Comparison of ENCODE assay signal across 16 cellular contexts in the genomic region with DNA sequence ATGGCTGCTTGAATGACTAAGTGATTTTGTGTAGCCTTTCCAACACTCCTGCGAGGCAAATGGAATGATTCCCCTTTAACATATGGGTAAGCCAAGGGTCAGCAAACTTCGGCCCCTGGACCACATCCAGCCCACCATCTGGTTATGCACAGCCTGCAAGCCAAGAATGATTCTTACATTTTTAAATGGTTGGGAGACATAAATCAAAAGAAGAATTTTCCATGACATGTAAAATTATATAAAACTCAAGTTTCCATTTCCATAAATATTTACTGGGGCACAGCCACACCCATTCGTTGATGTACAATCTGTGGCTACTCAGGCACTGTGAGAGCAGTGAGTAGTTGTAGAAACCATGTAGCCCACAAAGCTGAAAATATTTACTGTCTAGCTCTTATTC. TPM values are rescaled to one million over a fixed set of nuclear protein-coding genes. Genes with fewer than 3 reads are reported as not detected.
DNase-seq lines count a peak whose midpoint lies in the region; ATAC-seq and TF ChIP-seq lines count a peak whose summit lies in the region.
"Had no signal": no experiment of that assay in that cellular context is flagged by ENCODE, and none has a peak within 500 bp of the region (broad histone marks: within the 10 kb centered on the region; RNA-seq: fewer than 3 reads in every experiment).

No MANE protein-coding gene starts in this region.

- H3K27me3 ChIP-seq in naive thymus-derived CD4-positive, alpha-beta T cell (ENCODE audit: control insufficient read depth in 2 of 2, insufficient read depth in 2 of 2, low read length in 2 of 2): no peaks in the 10 kb centered on the region
- H3K27me3 ChIP-seq: BE2C, ovary had no signal

- peaks cover 0 to 60% (median 11%) of the 10 kb centered on the region in 3 experiments for H3K36me3 ChIP-seq in naive thymus-derived CD4-positive, alpha-beta T cell (ENCODE audit: control insufficient read depth in 2 of 3, insufficient read depth in 3 of 3, low read length in 3 of 3)
- H3K36me3 ChIP-seq: BE2C, ovary had no signal

- H3K9me3 Mint-ChIP-seq in activated CD4-positive, alpha-beta T cell treated with anti-CD3 and anti-CD28 coated beads for 36 hours (ENCODE audit: low read depth): peaks cover 10% of the 10 kb centered on the region
- peaks cover 0 to 2% (median 0%) of the 10 kb centered on the region in 11 donors for H3K9me3 Mint-ChIP-seq in naive thymus-derived CD4-positive, alpha-beta T cell
- H3K9me3 Mint-ChIP-seq: memory B cell had no signal

- no peak overlapping the region for H3K4me3 ChIP-seq in AG09309 (ENCODE audit: control insufficient read depth, low read depth, low read length)
- H3K4me3 ChIP-seq in naive thymus-derived CD4-positive, alpha-beta T cell (ENCODE audit: low read length): no peak overlapping the region
- H3K4me3 ChIP-seq: ovary had no signal

- H3K9me3 ChIP-seq in naive thymus-derived CD4-positive, alpha-beta T cell (ENCODE audit: control insufficient read depth in 2 of 3, low read length in 3 of 3): no peaks in the 10 kb centered on the region
- H3K9me3 ChIP-seq: BE2C, ovary had no signal

- ATAC-seq in activated CD4-positive, alpha-beta T cell treated with anti-CD3 and anti-CD28 coated beads for 36 hours: no peak
- no peak for ATAC-seq in naive thymus-derived CD4-positive, alpha-beta T cell

- no peak for TF ChIP-seq CTCF in AG09309 (IDR thresholded peaks at IDR 0.05; ENCODE audit: control insufficient read depth, insufficient read depth, low read depth, low read length, missing control alignments)

- no peak overlapping the region for H3K27ac Mint-ChIP-seq in activated CD4-positive, alpha-beta T cell treated with anti-CD3 and anti-CD28 coated beads for 36 hours
- H3K27ac Mint-ChIP-seq in naive thymus-derived CD4-positive, alpha-beta T cell: peak overlapping the region in 4 of 9 donors; percentile 24 to 85 (median 70)
- H3K27ac Mint-ChIP-seq: memory B cell had no signal

- POLR2A ChIA-PET in activated CD4-positive, alpha-beta T cell treated with anti-CD3 and anti-CD28 coated beads for 36 hours (lab: Charles Lee): no interaction called here
- POLR2A ChIA-PET in naive thymus-derived CD4-positive, alpha-beta T cell (lab: Charles Lee): no interaction called here

- peaks cover 36% of the 10 kb centered on the region for H3K36me3 Mint-ChIP-seq in activated CD4-positive, alpha-beta T cell treated with anti-CD3 and anti-CD28 coated beads for 36 hours (ENCODE audit: low read depth)
- H3K36me3 Mint-ChIP-seq in naive thymus-derived CD4-positive, alpha-beta T cell: peaks cover 9 to 69% (median 38%) of the 10 kb centered on the region in 5 donors

- CTCF ChIA-PET in activated CD4-positive, alpha-beta T cell treated with anti-CD3 and anti-CD28 coated beads for 36 hours (lab: Charles Lee): no interaction called here
- CTCF ChIA-PET in naive thymus-derived CD4-positive, alpha-beta T cell (lab: Charles Lee): no interaction called here

- H3K27ac ChIP-seq in naive thymus-derived CD4-positive, alpha-beta T cell (ENCODE audit: low read depth, low read length): no peak overlapping the region

- H3K4me1 Mint-ChIP-seq in activated CD4-positive, alpha-beta T cell treated with anti-CD3 and anti-CD28 coated beads for 36 hours: peaks cover 22% of the 10 kb centered on the region
- peaks cover 26 to 64% (median 42%) of the 10 kb centered on the region in 7 donors for H3K4me1 Mint-ChIP-seq in naive thymus-derived CD4-positive, alpha-beta T cell

- intact Hi-C loops in activated CD4-positive, alpha-beta T cell treated with anti-CD3 and anti-CD28 coated beads for 36 hours (cut with DNase I, micrococcal nuclease): no loop called here
- intact Hi-C loops in naive thymus-derived CD4-positive, alpha-beta T cell (cut with micrococcal nuclease): no loop called here

- peaks cover 0 to 9% of the 10 kb centered on the region in 2 donors for H3K4me1 ChIP-seq in naive thymus-derived CD4-positive, alpha-beta T cell (ENCODE audit: control insufficient read depth in 2 of 2, insufficient read depth in 2 of 2, low read length in 2 of 2)
- H3K4me1 ChIP-seq: BE2C had no signal

- no peak overlapping the region for H3K4me3 Mint-ChIP-seq in activated CD4-positive, alpha-beta T cell treated with anti-CD3 and anti-CD28 coated beads for 36 hours
- H3K4me3 Mint-ChIP-seq in naive thymus-derived CD4-positive, alpha-beta T cell: no peak overlapping the region
- H3K4me3 Mint-ChIP-seq: memory B cell had no signal

- DNase-seq in AG09309 (ENCODE audit: low read depth) (peak; percentile 35), NCI-H446 treated with DMSO at 0.1 percent for 48 hours (lab: John Stamatoyannopoulos, UW) (peak; percentile 27), fibroblast of peridontal ligament (ENCODE audit: extremely low read depth) (peak; percentile 96), myocyte (ENCODE audit: low read depth) (peak; percentile 78), GOT3 (lab: John Stamatoyannopoulos, UW) (no peak), SIG-M5 (lab: John Stamatoyannopoulos, UW) (no peak)
- DNase-seq in activated CD4-positive, alpha-beta T cell treated with anti-CD3 and anti-CD28 coated beads for 36 hours: no peak
- DNase-seq in naive thymus-derived CD4-positive, alpha-beta T cell: no peak
- DNase-seq: activated CD8-positive, alpha-beta memory T cell treated with anti-CD3 and anti-CD28 coated beads, Interleukin-2, amount 50 U/mL, for 4 hours; BE2C; effector CD4-positive, alpha-beta T cell; hippocampal formation; NCI-H1417 treated with DMSO at 0.1 percent for 48 hours; stimulated activated CD4-positive, alpha-beta T cell treated with anti-CD3 and anti-CD28 coated beads, Interleukin-1b, Interleukin-23, amount 100 ng/mL, for 48 hours had no signal

- H3K27me3 Mint-ChIP-seq in activated CD4-positive, alpha-beta T cell treated with anti-CD3 and anti-CD28 coated beads for 36 hours: no peaks in the 10 kb centered on the region
- no peaks in the 10 kb centered on the region for H3K27me3 Mint-ChIP-seq in naive thymus-derived CD4-positive, alpha-beta T cell
- H3K27me3 Mint-ChIP-seq: memory B cell had no signal

RNA-seq across cellular contexts. Expression of a gene that starts 9.0 kb away (rescaled TPM):
- total RNA-seq in myocyte: 6.2 and 20.2 TPM in 2 replicates
- 16.0 TPM for polyA plus RNA-seq in myocyte (2012)
- total RNA-seq in activated CD4-positive, alpha-beta T cell treated with anti-CD3 and anti-CD28 coated beads for 36 hours: 10 to 100 TPM; 17.9 to 19.4 TPM
- 100 to 1,000 TPM in 4 of 5 experiments, 10 to 100 TPM in 1; 40.9 to 169 (median 140) TPM for total RNA-seq in naive thymus-derived CD4-positive, alpha-beta T cell
- polyA plus RNA-seq in naive thymus-derived CD4-positive, alpha-beta T cell: 100 to 1,000 TPM in 1 of 2 donors, 10 to 100 TPM in 1; 68.1 to 144 TPM

RNA-seq across cellular contexts. Expression of a gene that starts 32.4 kb away (rescaled TPM):
- 25.9 and 30.8 TPM in 2 replicates for total RNA-seq in myocyte
- 67.9 TPM for polyA plus RNA-seq in myocyte (2012)
- total RNA-seq in activated CD4-positive, alpha-beta T cell treated with anti-CD3 and anti-CD28 coated beads for 36 hours: 10 to 100 TPM; 13.7 to 17.3 TPM
- total RNA-seq in naive thymus-derived CD4-positive, alpha-beta T cell: 10 to 100 TPM; 13.2 to 25.4 (median 14.9) TPM
- polyA plus RNA-seq in naive thymus-derived CD4-positive, alpha-beta T cell: 10 to 100 TPM in 1 of 2 donors, 1 to 10 TPM in 1; 7.8 to 10.6 TPM

Comparison
In these comparisons a context has a peak if more than half of its experiments do, and no peak if none do; other contexts are left out.
1. DNase-seq: peak in AG09309 (single experiment), NCI-H446 treated with DMSO at 0.1 percent for 48 hours (single experiment), fibroblast of peridontal ligament (single experiment) and myocyte (single experiment); none in activated CD4-positive, alpha-beta T cell treated with anti-CD3 and anti-CD28 coated beads for 36 hours (single experiment), GOT3 (single experiment), naive thymus-derived CD4-positive, alpha-beta T cell (0 of 9) and SIG-M5 (single experiment).